8 cellular contexts compared by ENCODE assay signal in genomic region chr17:36948717-36949460, GRCh38. TPM values are rescaled to one million over a fixed set of nuclear protein-coding genes. Genes with fewer than 3 reads are reported as not detected.
A peak's percentile ranks its signal among the peaks of the same experiment; 100 is the strongest.
DNase-seq lines count a peak whose midpoint lies in the region; ATAC-seq and FAIRE-seq lines count a peak whose summit lies in the region.

Gene AATF, plus strand, starts transcription at chr17:36948954. Its CDS starts 172 bp downstream, at chr17:36949126.

- H3K18ac ChIP-seq in mesenchymal stem cell (ENCODE audit: low read depth in 1 of 2, low read length in 2 of 2): peak within 1 kb of the TSS; percentile 82 to 95

- peak within 1 kb of the TSS; percentile 82 for H2BK15ac ChIP-seq in mesenchymal stem cell (ENCODE audit: low read depth, poor library complexity, severe bottlenecking)

- H3K79me1 ChIP-seq in mesenchymal stem cell (replicated peaks; ENCODE audit: low read length, poor library complexity, severe bottlenecking): peaks cover 16% of the 10 kb centered on the region

- no peak for FAIRE-seq in HTR-8/SVneo (lab: Jason Lieb, UNC)

- H3K4me1 ChIP-seq in effector memory CD4-positive, alpha-beta T cell (ENCODE audit: control insufficient read depth, insufficient read depth, low read length, poor library complexity, severe bottlenecking): peaks cover 18% of the 10 kb centered on the region
- peaks cover 6% of the 10 kb centered on the region for H3K4me1 ChIP-seq in mesenchymal stem cell (ENCODE audit: control insufficient read depth, insufficient read depth, low read depth, low read length)

- peak within 1 kb of the TSS; percentile 98 for H3K4me2 ChIP-seq in mesenchymal stem cell (ENCODE audit: low read length, poor library complexity, severe bottlenecking)

- H2BK12ac ChIP-seq in mesenchymal stem cell (ENCODE audit: low read length in 2 of 2): peak within 1 kb of the TSS in 1 of 2 experiments; percentile 85

- H4K91ac ChIP-seq in mesenchymal stem cell (ENCODE audit: low read length): peak within 1 kb of the TSS; percentile 93

- peak within 1 kb of the TSS; percentile 19 for H2BK5ac ChIP-seq in mesenchymal stem cell (ENCODE audit: low read depth, low read length, poor library complexity, severe bottlenecking)

- peak within 1 kb of the TSS; percentile 88 for H3K4me3 ChIP-seq in effector memory CD4-positive, alpha-beta T cell (ENCODE audit: insufficient read depth, low read depth, low read length, poor library complexity, severe bottlenecking)
- peak within 1 kb of the TSS; percentile 88 to 96 for H3K4me3 ChIP-seq in mesenchymal stem cell (ENCODE audit: insufficient read depth in 1 of 2, low read depth in 1 of 2, low read length in 2 of 2)

- H3K36me3 ChIP-seq in effector memory CD4-positive, alpha-beta T cell (ENCODE audit: control insufficient read depth, insufficient read depth, low read length): peaks cover 24% of the 10 kb centered on the region
- H3K36me3 ChIP-seq in mesenchymal stem cell (ENCODE audit: control insufficient read depth in 1 of 2, insufficient read depth in 2 of 2, low read depth in 1 of 2, low read length in 2 of 2): peaks cover 5 to 33% of the 10 kb centered on the region in 2 experiments

- peak within 1 kb of the TSS; percentile 64 to 80 for H3K4ac ChIP-seq in mesenchymal stem cell (ENCODE audit: low read depth in 1 of 2, low read length in 2 of 2)

- peak; percentile 83 for ATAC-seq in GM21381 (IDR thresholded peaks at IDR 0.05; ENCODE audit: unreplicated experiment)

- peak within 1 kb of the TSS; percentile 98 for H2AFZ ChIP-seq in mesenchymal stem cell (ENCODE audit: low read depth, low read length)

- H3K9me3 ChIP-seq in effector memory CD4-positive, alpha-beta T cell (ENCODE audit: control insufficient read depth, low read length): no peaks in the 10 kb centered on the region
- no peaks in the 10 kb centered on the region for H3K9me3 ChIP-seq in mesenchymal stem cell (ENCODE audit: control insufficient read depth, low read length)

- H4K8ac ChIP-seq in mesenchymal stem cell (ENCODE audit: low read length): peak within 1 kb of the TSS; percentile 87

- peak within 1 kb of the TSS; percentile 82 for H2BK120ac ChIP-seq in mesenchymal stem cell (ENCODE audit: low read depth, low read length)

- peak within 1 kb of the TSS in 1 of 2 experiments; percentile 88 for H3K14ac ChIP-seq in mesenchymal stem cell (ENCODE audit: low read length in 2 of 2)

- H3K23ac ChIP-seq in mesenchymal stem cell (ENCODE audit: low read length in 2 of 2): peak within 1 kb of the TSS in 1 of 2 experiments; percentile 78

- peaks cover 38% of the 10 kb centered on the region for H3K27me3 ChIP-seq in effector memory CD4-positive, alpha-beta T cell (replicated peaks; ENCODE audit: control insufficient read depth, insufficient read depth, low read length, poor library complexity, severe bottlenecking)
- H3K27me3 ChIP-seq in mesenchymal stem cell (ENCODE audit: control insufficient read depth in 1 of 2, insufficient read depth in 1 of 2, low read length in 2 of 2): peaks cover 31 to 43% of the 10 kb centered on the region in 2 experiments

- peak within 1 kb of the TSS; percentile 95 for H3K9ac ChIP-seq in mesenchymal stem cell (ENCODE audit: low read length)

- under 1% methylated on average over 90 of the region's 90 CpGs for WGBS in mesenchymal stem cell

- H3K27ac ChIP-seq in effector memory CD4-positive, alpha-beta T cell (ENCODE audit: insufficient read depth, low read length, poor library complexity, severe bottlenecking): peak within 1 kb of the TSS; percentile 83
- peak within 1 kb of the TSS; percentile 83 for H3K27ac ChIP-seq in mesenchymal stem cell (ENCODE audit: low read length, poor library complexity, severe bottlenecking)

- DNase-seq in COR-L47 (lab: John Stamatoyannopoulos, UW) (peak; percentile 97), HTR-8/SVneo (ENCODE audit: insufficient read length, low spot score) (peak; percentile 98), NOMO-1 treated with DMSO at 0.1 percent for 48 hours (lab: John Stamatoyannopoulos, UW; ENCODE audit: unreplicated experiment) (peak; percentile 96), mesenchymal stem cell (peak; percentile 97)
- peak; percentile 89 to 92 for DNase-seq in activated CD8-positive, alpha-beta memory T cell treated with anti-CD3 and anti-CD28 coated beads for 4 hours (ENCODE audit: low read depth in 2 of 2)
- DNase-seq in effector memory CD4-positive, alpha-beta T cell: peak; percentile 90 to 93 (median 93)
- DNase-seq in stimulated activated CD8-positive, alpha-beta memory T cell treated with anti-CD3 and anti-CD28 coated beads, Interleukin-12 subunit alpha, Interleukin-12 subunit beta, amount 100 ng/mL, for 24 hours (ENCODE audit: extremely low read depth): peak; percentile 90

- H2AK5ac ChIP-seq in mesenchymal stem cell (ENCODE audit: low read length, severe bottlenecking): no peak within 1 kb of the TSS

RNA-seq across cellular contexts. Expression of gene AATF, which starts in this region (rescaled TPM):
- polyA plus RNA-seq in mesenchymal stem cell (2013, experiment 1 of 2): 57.8 TPM
- 57.0 TPM for polyA plus RNA-seq in mesenchymal stem cell (2013, experiment 2 of 2)

Comparison
In these comparisons a context has a peak if more than half of its experiments do, and no peak if none do; other contexts are left out.
1. Peak in every context shown above with its lines: DNase-seq, ATAC-seq, H3K4me3 ChIP-seq and H3K27ac ChIP-seq.